26 cellular contexts compared by ENCODE assay signal in genomic region chr1:238293075-238293474, GRCh38.
"Had no signal": no experiment of that assay in that cellular context is flagged by ENCODE, and none has a peak within 500 bp of the region (broad histone marks: within the 10 kb centered on the region; RNA-seq: fewer than 3 reads in every experiment).

No MANE protein-coding gene starts in this region.

- H3K79me2 ChIP-seq: hepatocyte had no signal

- H3K4me1 ChIP-seq: heart right ventricle, left ventricle myocardium inferior, pancreas, psoas muscle, right lobe of liver, tibial nerve, uterus had no signal

- DNase-seq: heart right ventricle; islet precursor cell; left ventricle myocardium inferior; midbrain; mucosa of descending colon; naive thymus-derived CD4-positive, alpha-beta T cell; nucleus accumbens; pancreas; posterior cingulate gyrus; psoas muscle; right lobe of liver; stimulated activated CD4-positive, alpha-beta T cell treated with anti-CD3 and anti-CD28 coated beads, Interleukin-1b, Interleukin-23, amount 100 ng/mL, for 48 hours; stimulated activated CD4-positive, alpha-beta T cell treated with anti-CD3 and anti-CD28 coated beads, Interleukin-2, amount 100 ng/mL, for 48 hours; stimulated activated CD4-positive, alpha-beta T cell treated with anti-CD3 and anti-CD28 coated beads, Interleukin-4, amount 100 ng/mL, for 4 hours; stimulated activated CD8-positive, alpha-beta memory T cell treated with anti-CD3 and anti-CD28 coated beads, Interleukin-4, amount 100 ng/mL, for 48 hours; stimulated activated naive CD4-positive, alpha-beta T cell treated with Interleukin-2 at 50 U/mL for 16 hours; stimulated activated naive CD8-positive, alpha-beta T cell treated with anti-CD3 and anti-CD28 coated beads, Interleukin-15, amount 100 ng/mL, for 72 hours; substantia nigra; uterus had no signal

- H3K4me1 Mint-ChIP-seq: naive thymus-derived CD4-positive, alpha-beta T cell; stimulated activated memory B cell treated with anti-CD40 and anti-IgM and Interleukin-4, amounts not matched to agents 10 μg/mL and 1 μg/mL and 100 μg/mL, for 72 hours; stimulated activated naive CD8-positive, alpha-beta T cell treated with anti-CD3 and anti-CD28 coated beads, Interleukin-15, amount 100 ng/mL, for 72 hours had no signal

- H3K36me3 Mint-ChIP-seq: naive thymus-derived CD4-positive, alpha-beta T cell; stimulated activated memory B cell treated with anti-CD40 and anti-IgM and Interleukin-4, amounts not matched to agents 10 μg/mL and 1 μg/mL and 100 μg/mL, for 72 hours; type B pancreatic cell had no signal

- H3K36me3 ChIP-seq: heart right ventricle, left ventricle myocardium inferior, pancreas, right lobe of liver, tibial nerve, uterus had no signal

- H3K27ac ChIP-seq: heart right ventricle, hepatocyte, left ventricle myocardium inferior, pancreas, psoas muscle, right lobe of liver, tibial nerve, uterus had no signal

- H3K4me3 Mint-ChIP-seq: naive thymus-derived CD4-positive, alpha-beta T cell; natural killer cell treated with Interleukin-12 subunit alpha and Interleukin-12 subunit beta and Interleukin-15 and Interleukin-18, amount 100 ng/mL, for 72 hours; stimulated activated memory B cell treated with anti-CD40 and anti-IgM and Interleukin-4, amounts not matched to agents 10 μg/mL and 1 μg/mL and 100 μg/mL, for 72 hours; stimulated activated naive CD8-positive, alpha-beta T cell treated with anti-CD3 and anti-CD28 coated beads, Interleukin-15, amount 100 ng/mL, for 72 hours; type B pancreatic cell had no signal

- H3K4me2 ChIP-seq: hepatocyte, smooth muscle cell had no signal

- H2AFZ ChIP-seq: hepatocyte had no signal

- ATAC-seq: heart right ventricle; mucosa of descending colon; naive thymus-derived CD4-positive, alpha-beta T cell; natural killer cell treated with Interleukin-12 subunit alpha and Interleukin-12 subunit beta and Interleukin-15 and Interleukin-18, amount 100 ng/mL, for 72 hours; pancreas; psoas muscle; right lobe of liver; stimulated activated memory B cell treated with anti-CD40 and anti-IgM and Interleukin-4, amounts not matched to agents 10 μg/mL and 1 μg/mL and 100 μg/mL, for 72 hours; stimulated activated naive CD8-positive, alpha-beta T cell treated with anti-CD3 and anti-CD28 coated beads, Interleukin-15, amount 100 ng/mL, for 72 hours had no signal

- H3K4me3 ChIP-seq: heart right ventricle, hepatocyte, left ventricle myocardium inferior, lung, mucosa of descending colon, pancreas, psoas muscle, right lobe of liver, smooth muscle cell, tibial nerve, uterus had no signal

- H3K27me3 ChIP-seq: heart right ventricle, hepatocyte, pancreas, right lobe of liver, tibial nerve, uterus had no signal

- H3K9me3 ChIP-seq: mucosa of descending colon, pancreas, psoas muscle, right lobe of liver, tibial nerve, uterus had no signal

- H3K27ac Mint-ChIP-seq: naive thymus-derived CD4-positive, alpha-beta T cell; natural killer cell treated with Interleukin-12 subunit alpha and Interleukin-12 subunit beta and Interleukin-15 and Interleukin-18, amount 100 ng/mL, for 72 hours; stimulated activated memory B cell treated with anti-CD40 and anti-IgM and Interleukin-4, amounts not matched to agents 10 μg/mL and 1 μg/mL and 100 μg/mL, for 72 hours; stimulated activated naive CD8-positive, alpha-beta T cell treated with anti-CD3 and anti-CD28 coated beads, Interleukin-15, amount 100 ng/mL, for 72 hours; type B pancreatic cell had no signal

- H3K27me3 Mint-ChIP-seq: naive thymus-derived CD4-positive, alpha-beta T cell; natural killer cell treated with Interleukin-12 subunit alpha and Interleukin-12 subunit beta and Interleukin-15 and Interleukin-18, amount 100 ng/mL, for 72 hours; stimulated activated memory B cell treated with anti-CD40 and anti-IgM and Interleukin-4, amounts not matched to agents 10 μg/mL and 1 μg/mL and 100 μg/mL, for 72 hours; stimulated activated naive CD8-positive, alpha-beta T cell treated with anti-CD3 and anti-CD28 coated beads, Interleukin-15, amount 100 ng/mL, for 72 hours; type B pancreatic cell had no signal

- H3K9me3 Mint-ChIP-seq: stimulated activated naive CD8-positive, alpha-beta T cell treated with anti-CD3 and anti-CD28 coated beads, Interleukin-15, amount 100 ng/mL, for 72 hours had no signal
